Comparison of ENCODE assay signal across 25 cellular contexts in the genomic region with DNA sequence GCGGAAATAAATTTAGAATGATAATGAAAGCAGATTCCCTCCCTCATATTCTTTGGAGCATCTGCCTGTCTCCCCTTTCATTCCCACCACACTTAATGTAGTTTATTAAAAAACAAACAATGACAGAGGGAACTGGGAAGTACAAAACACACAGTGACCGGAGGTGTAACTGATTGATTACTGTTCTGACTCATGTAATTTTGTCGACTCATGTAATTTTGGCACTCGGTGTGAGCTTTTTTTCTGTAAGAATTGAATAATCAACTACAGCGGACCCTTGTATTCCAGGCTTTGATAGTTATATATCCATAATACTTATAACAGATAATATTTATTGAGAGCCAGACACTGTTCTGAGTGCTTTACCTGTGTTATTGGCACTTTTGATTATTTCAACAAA.
"Had no signal": no experiment of that assay in that cellular context is flagged by ENCODE, and none has a peak within 500 bp of the region (broad histone marks: within the 10 kb centered on the region; RNA-seq: fewer than 3 reads in every experiment).

No MANE protein-coding gene starts in this region.

- H3K36me3 ChIP-seq: adrenal gland, heart left ventricle, lower lobe of right lung, neutrophil, spleen, tibial nerve had no signal

- H3K4me3 Mint-ChIP-seq: activated naive CD4-positive, alpha-beta T cell treated with anti-CD3 and anti-CD28 coated beads for 36 hours; activated naive CD8-positive, alpha-beta T cell treated with anti-CD3 and anti-CD28 coated beads for 36 hours; brain; endodermal cell; nephron had no signal

- H3K27me3 ChIP-seq: adrenal gland, heart left ventricle, neutrophil, spleen, tibial nerve had no signal

- ATAC-seq: esophagus mucosa, heart left ventricle, left lobe of liver, lower lobe of right lung had no signal

- H3K27ac ChIP-seq: adrenal gland, lower lobe of right lung, neutrophil, spleen, tibial nerve, VCaP had no signal

- H3K9me3 Mint-ChIP-seq: activated naive CD4-positive, alpha-beta T cell treated with anti-CD3 and anti-CD28 coated beads for 36 hours; activated naive CD8-positive, alpha-beta T cell treated with anti-CD3 and anti-CD28 coated beads for 36 hours; endodermal cell; nephron had no signal

- DNase-seq: activated CD4-positive, alpha-beta T cell treated with anti-CD3 and anti-CD28 coated beads for 48 hours; activated CD4-positive, alpha-beta T cell treated with anti-CD3 and anti-CD28 coated beads, Interleukin-2, amount 50 U/mL, for 48 hours; activated CD8-positive, alpha-beta memory T cell treated with anti-CD3 and anti-CD28 coated beads for 24 hours; activated effector memory CD4-positive, alpha-beta T cell treated with Interleukin-2 at 50 U/mL for 16 hours; activated naive CD4-positive, alpha-beta T cell treated with anti-CD3 and anti-CD28 coated beads for 36 hours; activated naive CD8-positive, alpha-beta T cell treated with anti-CD3 and anti-CD28 coated beads for 36 hours; adrenal gland; aorta; cortex of kidney; endodermal cell; foreskin fibroblast; heart left ventricle; hypothalamus; kidney glomerular epithelial cell; lower lobe of right lung; mesenchymal stem cell; spleen; stimulated activated naive CD4-positive, alpha-beta T cell had no signal

- H3K9me3 ChIP-seq: adrenal gland, heart left ventricle, lower lobe of right lung, neutrophil, spleen, tibial nerve had no signal

- H3K4me1 Mint-ChIP-seq: activated naive CD8-positive, alpha-beta T cell treated with anti-CD3 and anti-CD28 coated beads for 36 hours had no signal

- H3K4me1 ChIP-seq: adrenal gland, lower lobe of right lung, spleen had no signal

- H3K36me3 Mint-ChIP-seq: activated naive CD8-positive, alpha-beta T cell treated with anti-CD3 and anti-CD28 coated beads for 36 hours; brain had no signal

- H3K27ac Mint-ChIP-seq: activated naive CD4-positive, alpha-beta T cell treated with anti-CD3 and anti-CD28 coated beads for 36 hours; activated naive CD8-positive, alpha-beta T cell treated with anti-CD3 and anti-CD28 coated beads for 36 hours; brain; endodermal cell; nephron had no signal

- H3K4me3 ChIP-seq: adrenal gland, heart left ventricle, lower lobe of right lung, spleen, tibial nerve had no signal
